ENCODE assay signal across 9 cellular contexts in genomic region chr2:169095631-169096105, GRCh38. TPM values are rescaled to one million over a fixed set of nuclear protein-coding genes. Genes with fewer than 3 reads are reported as not detected.
DNase-seq lines count a peak whose midpoint lies in the region; ATAC-seq, FAIRE-seq and TF ChIP-seq lines count a peak whose summit lies in the region.
"Had no signal": no experiment of that assay in that cellular context is flagged by ENCODE, and none has a peak within 500 bp of the region (broad histone marks: within the 10 kb centered on the region; RNA-seq: fewer than 3 reads in every experiment).

No MANE protein-coding gene starts in this region.

- no peaks in the 10 kb centered on the region; the same call in 1 of the 2 replicates for H3K27me3 Mint-ChIP-seq in HFFc6 (ENCODE audit: insufficient read depth)

- no peak overlapping the region for H3K27ac ChIP-seq in foreskin keratinocyte

- H3K27me3 ChIP-seq in foreskin keratinocyte: peaks cover 24% of the 10 kb centered on the region

- no peak for TF ChIP-seq CTCF in HFFc6 (IDR thresholded peaks at IDR 0.05)
- no peak for TF ChIP-seq CTCF in foreskin keratinocyte (conservative IDR thresholded peaks at IDR 0.05)

- H3K4me1 Mint-ChIP-seq in HFFc6 (ENCODE audit: low read depth): peaks cover 11% of the 10 kb centered on the region

- peak; percentile 30 for DNase-seq in AG08396 (ENCODE audit: low spot score)
- DNase-seq in HFFc6: peak; percentile 76
- peak; percentile 35 for DNase-seq in SW480 (ENCODE audit: low spot score)
- peak; percentile 92 to 97 for DNase-seq in foreskin keratinocyte
- no peak for DNase-seq in amygdala (lab: John Stamatoyannopoulos, UW)
- no peak for DNase-seq in stimulated activated CD4-positive, alpha-beta T cell treated with anti-CD3 and anti-CD28 coated beads, Interleukin-2, amount 100 ng/mL, for 24 hours
- DNase-seq in frontal cortex (ENCODE audit: low spot score in 2 of 2): no peak

- no peaks in the 10 kb centered on the region for H3K36me3 Mint-ChIP-seq in HFFc6 (ENCODE audit: low read depth)

- no peak overlapping the region; the same call in 1 of the 2 replicates for H3K27ac Mint-ChIP-seq in HFFc6

- peak; percentile 96 for ATAC-seq in foreskin keratinocyte
- no peak for ATAC-seq in HG02852 (IDR thresholded peaks at IDR 0.05; ENCODE audit: unreplicated experiment)

- no peak for FAIRE-seq in frontal cortex (lab: Jason Lieb, UNC)

- peak overlapping the region; percentile 32; the same call in 1 of the 2 replicates for H3K4me3 Mint-ChIP-seq in HFFc6

- H3K4me1 ChIP-seq in foreskin keratinocyte: peaks cover 22% of the 10 kb centered on the region

- peaks cover 7% of the 10 kb centered on the region; the same call in 1 of the 2 replicates for H3K9me3 Mint-ChIP-seq in HFFc6

RNA-seq across cellular contexts. Expression of gene DHRS9, which starts 26.3 kb away (rescaled TPM):
- not detected for total RNA-seq in HFFc6 (2021; fragmentation: NEBNext Ultra II Directional; extraction: Animal tissue kit (Norgen Biotek cat#: 25700))
- total RNA-seq in foreskin keratinocyte (0.20 TPM in 1 of 2 replicates, not detected in the other), frontal cortex (0.82 TPM)
- polyA plus RNA-seq in foreskin keratinocyte: 0.09 and 0.10 TPM in 2 replicates
- total RNA-seq: dermis microvascular lymphatic vessel endothelial cell had no signal

Comparison
In these comparisons a context has a peak if more than half of its experiments do, and no peak if none do; other contexts are left out.
1. DNase-seq: peak in AG08396 (single experiment), HFFc6 (single experiment), SW480 (single experiment) and foreskin keratinocyte (2 of 2); none in amygdala (0 of 56), stimulated activated CD4-positive, alpha-beta T cell treated with anti-CD3 and anti-CD28 coated beads, Interleukin-2, amount 100 ng/mL, for 24 hours (0 of 2) and frontal cortex (0 of 2).